In genomic region chr19:7859087-7859486, GRCh38 we compare ENCODE assay signal across 4 cellular contexts. TPM values are rescaled to one million over a fixed set of nuclear protein-coding genes. Genes with fewer than 3 reads are reported as not detected.
"Had no signal": no experiment of that assay in that cellular context is flagged by ENCODE, and none has a peak within 500 bp of the region (broad histone marks: within the 10 kb centered on the region; RNA-seq: fewer than 3 reads in every experiment).

No MANE protein-coding gene starts in this region.

RNA-seq across cellular contexts. Expression of gene PRR36, which starts 15.1 kb away (rescaled TPM):
- total RNA-seq: M059J, Peyer's patch, SJCRH30, SK-MEL-5 had no signal

RNA-seq across cellular contexts. Expression of gene TGFBR3L, which starts 55.5 kb away (rescaled TPM):
- total RNA-seq: Peyer's patch, SJCRH30, SK-MEL-5 had no signal
